1 cellular context compared by ENCODE assay signal in genomic region chr9:136151214-136151804, GRCh38.
TF ChIP-seq lines count a peak whose summit lies in the region.

No MANE protein-coding gene starts in this region.

TF ChIP-seq in WTC11, 78 proteins besides CTCF, POLR2A, EP300 and RAD21:
- TF ChIP-seq, protein P1, sequence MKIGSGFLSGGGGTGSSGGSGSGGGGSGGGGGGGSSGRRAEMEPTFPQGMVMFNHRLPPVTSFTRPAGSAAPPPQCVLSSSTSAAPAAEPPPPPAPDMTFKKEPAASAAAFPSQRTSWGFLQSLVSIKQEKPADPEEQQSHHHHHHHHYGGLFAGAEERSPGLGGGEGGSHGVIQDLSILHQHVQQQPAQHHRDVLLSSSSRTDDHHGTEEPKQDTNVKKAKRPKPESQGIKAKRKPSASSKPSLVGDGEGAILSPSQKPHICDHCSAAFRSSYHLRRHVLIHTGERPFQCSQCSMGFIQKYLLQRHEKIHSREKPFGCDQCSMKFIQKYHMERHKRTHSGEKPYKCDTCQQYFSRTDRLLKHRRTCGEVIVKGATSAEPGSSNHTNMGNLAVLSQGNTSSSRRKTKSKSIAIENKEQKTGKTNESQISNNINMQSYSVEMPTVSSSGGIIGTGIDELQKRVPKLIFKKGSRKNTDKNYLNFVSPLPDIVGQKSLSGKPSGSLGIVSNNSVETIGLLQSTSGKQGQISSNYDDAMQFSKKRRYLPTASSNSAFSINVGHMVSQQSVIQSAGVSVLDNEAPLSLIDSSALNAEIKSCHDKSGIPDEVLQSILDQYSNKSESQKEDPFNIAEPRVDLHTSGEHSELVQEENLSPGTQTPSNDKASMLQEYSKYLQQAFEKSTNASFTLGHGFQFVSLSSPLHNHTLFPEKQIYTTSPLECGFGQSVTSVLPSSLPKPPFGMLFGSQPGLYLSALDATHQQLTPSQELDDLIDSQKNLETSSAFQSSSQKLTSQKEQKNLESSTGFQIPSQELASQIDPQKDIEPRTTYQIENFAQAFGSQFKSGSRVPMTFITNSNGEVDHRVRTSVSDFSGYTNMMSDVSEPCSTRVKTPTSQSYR (CRISPR knock-in tag; IDR thresholded peaks at IDR 0.05), result peak; percentile 85; the same call in 1 of the 2 replicates
- TF ChIP-seq ETV6 (CRISPR knock-in tag; IDR thresholded peaks at IDR 0.05) (0 out of 2 replicates have a peak, but pooled peaks have one; percentile 48), GTF2I (CRISPR knock-in tag; conservative IDR thresholded peaks at IDR 0.05) (no peak), ESRRA (CRISPR knock-in tag; IDR thresholded peaks at IDR 0.05; ENCODE audit: borderline replicate concordance) (peak; percentile 56; the same call in 1 of the 2 replicates), NR3C1 (CRISPR knock-in tag; conservative IDR thresholded peaks at IDR 0.05; ENCODE audit: low read depth) (no peak), ZNF121 (CRISPR knock-in tag; IDR thresholded peaks at IDR 0.05) (0 out of 2 replicates have a peak, but pooled peaks have one; percentile 64)
